In genomic region chr12:106461730-106462129, GRCh38 we compare ENCODE assay signal across 1 cellular context.
TF ChIP-seq lines count a peak whose summit lies in the region.

No MANE protein-coding gene starts in this region.

TF ChIP-seq in H1, 55 proteins besides CTCF, POLR2A, EP300 and RAD21 (continued from another document):
- TF ChIP-seq, protein P1, sequence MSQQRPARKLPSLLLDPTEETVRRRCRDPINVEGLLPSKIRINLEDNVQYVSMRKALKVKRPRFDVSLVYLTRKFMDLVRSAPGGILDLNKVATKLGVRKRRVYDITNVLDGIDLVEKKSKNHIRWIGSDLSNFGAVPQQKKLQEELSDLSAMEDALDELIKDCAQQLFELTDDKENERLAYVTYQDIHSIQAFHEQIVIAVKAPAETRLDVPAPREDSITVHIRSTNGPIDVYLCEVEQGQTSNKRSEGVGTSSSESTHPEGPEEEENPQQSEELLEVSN (IDR thresholded peaks at IDR 0.05), result no peak
- TF ChIP-seq SIRT6 (IDR thresholded peaks at IDR 0.05; ENCODE audit: low read length) (no peak), NANOG (IDR thresholded peaks at IDR 0.05; ENCODE audit: insufficient read depth, low read depth, low read length, poor library complexity, severe bottlenecking) (no peak), RFX5 (IDR thresholded peaks at IDR 0.05; ENCODE audit: borderline replicate concordance, low read depth, low read length) (no peak)
- TF ChIP-seq, protein P2, sequence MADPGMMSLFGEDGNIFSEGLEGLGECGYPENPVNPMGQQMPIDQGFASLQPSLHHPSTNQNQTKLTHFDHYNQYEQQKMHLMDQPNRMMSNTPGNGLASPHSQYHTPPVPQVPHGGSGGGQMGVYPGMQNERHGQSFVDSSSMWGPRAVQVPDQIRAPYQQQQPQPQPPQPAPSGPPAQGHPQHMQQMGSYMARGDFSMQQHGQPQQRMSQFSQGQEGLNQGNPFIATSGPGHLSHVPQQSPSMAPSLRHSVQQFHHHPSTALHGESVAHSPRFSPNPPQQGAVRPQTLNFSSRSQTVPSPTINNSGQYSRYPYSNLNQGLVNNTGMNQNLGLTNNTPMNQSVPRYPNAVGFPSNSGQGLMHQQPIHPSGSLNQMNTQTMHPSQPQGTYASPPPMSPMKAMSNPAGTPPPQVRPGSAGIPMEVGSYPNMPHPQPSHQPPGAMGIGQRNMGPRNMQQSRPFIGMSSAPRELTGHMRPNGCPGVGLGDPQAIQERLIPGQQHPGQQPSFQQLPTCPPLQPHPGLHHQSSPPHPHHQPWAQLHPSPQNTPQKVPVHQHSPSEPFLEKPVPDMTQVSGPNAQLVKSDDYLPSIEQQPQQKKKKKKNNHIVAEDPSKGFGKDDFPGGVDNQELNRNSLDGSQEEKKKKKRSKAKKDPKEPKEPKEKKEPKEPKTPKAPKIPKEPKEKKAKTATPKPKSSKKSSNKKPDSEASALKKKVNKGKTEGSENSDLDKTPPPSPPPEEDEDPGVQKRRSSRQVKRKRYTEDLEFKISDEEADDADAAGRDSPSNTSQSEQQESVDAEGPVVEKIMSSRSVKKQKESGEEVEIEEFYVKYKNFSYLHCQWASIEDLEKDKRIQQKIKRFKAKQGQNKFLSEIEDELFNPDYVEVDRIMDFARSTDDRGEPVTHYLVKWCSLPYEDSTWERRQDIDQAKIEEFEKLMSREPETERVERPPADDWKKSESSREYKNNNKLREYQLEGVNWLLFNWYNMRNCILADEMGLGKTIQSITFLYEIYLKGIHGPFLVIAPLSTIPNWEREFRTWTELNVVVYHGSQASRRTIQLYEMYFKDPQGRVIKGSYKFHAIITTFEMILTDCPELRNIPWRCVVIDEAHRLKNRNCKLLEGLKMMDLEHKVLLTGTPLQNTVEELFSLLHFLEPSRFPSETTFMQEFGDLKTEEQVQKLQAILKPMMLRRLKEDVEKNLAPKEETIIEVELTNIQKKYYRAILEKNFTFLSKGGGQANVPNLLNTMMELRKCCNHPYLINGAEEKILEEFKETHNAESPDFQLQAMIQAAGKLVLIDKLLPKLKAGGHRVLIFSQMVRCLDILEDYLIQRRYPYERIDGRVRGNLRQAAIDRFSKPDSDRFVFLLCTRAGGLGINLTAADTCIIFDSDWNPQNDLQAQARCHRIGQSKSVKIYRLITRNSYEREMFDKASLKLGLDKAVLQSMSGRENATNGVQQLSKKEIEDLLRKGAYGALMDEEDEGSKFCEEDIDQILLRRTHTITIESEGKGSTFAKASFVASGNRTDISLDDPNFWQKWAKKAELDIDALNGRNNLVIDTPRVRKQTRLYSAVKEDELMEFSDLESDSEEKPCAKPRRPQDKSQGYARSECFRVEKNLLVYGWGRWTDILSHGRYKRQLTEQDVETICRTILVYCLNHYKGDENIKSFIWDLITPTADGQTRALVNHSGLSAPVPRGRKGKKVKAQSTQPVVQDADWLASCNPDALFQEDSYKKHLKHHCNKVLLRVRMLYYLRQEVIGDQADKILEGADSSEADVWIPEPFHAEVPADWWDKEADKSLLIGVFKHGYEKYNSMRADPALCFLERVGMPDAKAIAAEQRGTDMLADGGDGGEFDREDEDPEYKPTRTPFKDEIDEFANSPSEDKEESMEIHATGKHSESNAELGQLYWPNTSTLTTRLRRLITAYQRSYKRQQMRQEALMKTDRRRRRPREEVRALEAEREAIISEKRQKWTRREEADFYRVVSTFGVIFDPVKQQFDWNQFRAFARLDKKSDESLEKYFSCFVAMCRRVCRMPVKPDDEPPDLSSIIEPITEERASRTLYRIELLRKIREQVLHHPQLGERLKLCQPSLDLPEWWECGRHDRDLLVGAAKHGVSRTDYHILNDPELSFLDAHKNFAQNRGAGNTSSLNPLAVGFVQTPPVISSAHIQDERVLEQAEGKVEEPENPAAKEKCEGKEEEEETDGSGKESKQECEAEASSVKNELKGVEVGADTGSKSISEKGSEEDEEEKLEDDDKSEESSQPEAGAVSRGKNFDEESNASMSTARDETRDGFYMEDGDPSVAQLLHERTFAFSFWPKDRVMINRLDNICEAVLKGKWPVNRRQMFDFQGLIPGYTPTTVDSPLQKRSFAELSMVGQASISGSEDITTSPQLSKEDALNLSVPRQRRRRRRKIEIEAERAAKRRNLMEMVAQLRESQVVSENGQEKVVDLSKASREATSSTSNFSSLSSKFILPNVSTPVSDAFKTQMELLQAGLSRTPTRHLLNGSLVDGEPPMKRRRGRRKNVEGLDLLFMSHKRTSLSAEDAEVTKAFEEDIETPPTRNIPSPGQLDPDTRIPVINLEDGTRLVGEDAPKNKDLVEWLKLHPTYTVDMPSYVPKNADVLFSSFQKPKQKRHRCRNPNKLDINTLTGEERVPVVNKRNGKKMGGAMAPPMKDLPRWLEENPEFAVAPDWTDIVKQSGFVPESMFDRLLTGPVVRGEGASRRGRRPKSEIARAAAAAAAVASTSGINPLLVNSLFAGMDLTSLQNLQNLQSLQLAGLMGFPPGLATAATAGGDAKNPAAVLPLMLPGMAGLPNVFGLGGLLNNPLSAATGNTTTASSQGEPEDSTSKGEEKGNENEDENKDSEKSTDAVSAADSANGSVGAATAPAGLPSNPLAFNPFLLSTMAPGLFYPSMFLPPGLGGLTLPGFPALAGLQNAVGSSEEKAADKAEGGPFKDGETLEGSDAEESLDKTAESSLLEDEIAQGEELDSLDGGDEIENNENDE (IDR thresholded peaks at IDR 0.05; ENCODE audit: insufficient replicate concordance, low read length), result no peak
